ENCODE assay signal across 9 cellular contexts in genomic region chr4:184400375-184400870, GRCh38.
DNase-seq lines count a peak whose midpoint lies in the region; ATAC-seq and TF ChIP-seq lines count a peak whose summit lies in the region.
"Had no signal": no experiment of that assay in that cellular context is flagged by ENCODE, and none has a peak within 500 bp of the region (broad histone marks: within the 10 kb centered on the region; RNA-seq: fewer than 3 reads in every experiment).

No MANE protein-coding gene starts in this region.

- BruUV-seq in A673 (replicated peaks; lab: Mats Ljungman, UMichigan) (no TSS peak), mammary epithelial cell (replicated peaks; lab: Mats Ljungman, UMichigan) (no TSS peak)

- H3K4me2 ChIP-seq in mammary epithelial cell (ENCODE audit: insufficient read depth, low read depth, low read length), result peak overlapping the region; percentile 57

- TF ChIP-seq CTCF in A673 (conservative IDR thresholded peaks at IDR 0.05; ENCODE audit: low read depth, low read length), result no peak
- TF ChIP-seq CTCF in mammary epithelial cell (conservative IDR thresholded peaks at IDR 0.05 in 1 of 2, IDR thresholded peaks at IDR 0.05 in 1 of 2; ENCODE audit: extremely low read depth in 1 of 2, insufficient read depth in 1 of 2, low read depth in 1 of 2, low read length in 2 of 2), result peak; percentile 28 to 41
- TF ChIP-seq CTCF in left lung (IDR thresholded peaks at IDR 0.05), result no peak

- H3K4me3 ChIP-seq in A673 (ENCODE audit: low read depth, low read length, poor library complexity, severe bottlenecking) (no peak overlapping the region), mammary epithelial cell (replicated peaks in 1 of 3; ENCODE audit: insufficient read depth in 1 of 3, low read depth in 2 of 3, low read length in 3 of 3) (no peak overlapping the region), left lung (no peak overlapping the region)

- ATAC-seq in left lung (peak; percentile 58), GM18511 (IDR thresholded peaks at IDR 0.05; ENCODE audit: unreplicated experiment) (no peak)

- H3K4me1 ChIP-seq in A673 (ENCODE audit: insufficient read depth, low read length, poor library complexity, severe bottlenecking), result peaks cover 26% of the 10 kb centered on the region
- peaks cover 29% of the 10 kb centered on the region for H3K4me1 ChIP-seq in mammary epithelial cell (ENCODE audit: insufficient read depth, low read length)
- peaks cover 8 to 48% of the 10 kb centered on the region in 2 donors for H3K4me1 ChIP-seq in left lung

- 21% methylated on average over 7 of the region's 7 CpGs for WGBS in mammary epithelial cell (ENCODE audit: low coverage, missing lambda C conversion rate)

- H3K27ac ChIP-seq in A673 (ENCODE audit: low read depth, low read length, poor library complexity, severe bottlenecking), result peak overlapping the region; percentile 32
- peak overlapping the region; percentile 89 for H3K27ac ChIP-seq in mammary epithelial cell (ENCODE audit: insufficient read depth, low read depth, low read length)
- H3K27ac ChIP-seq in left lung, result peak overlapping the region in 1 of 2 donors; percentile 34

- H3K27me3 ChIP-seq in A673 (replicated peaks; ENCODE audit: insufficient read depth, low read depth, low read length, poor library complexity), result no peaks in the 10 kb centered on the region
- no peaks in the 10 kb centered on the region for H3K27me3 ChIP-seq in mammary epithelial cell (ENCODE audit: insufficient read depth, low read length)
- H3K27me3 ChIP-seq in left lung, result no peaks in the 10 kb centered on the region

- dilution Hi-C loops in mammary epithelial cell (cut with HindIII; ENCODE audit: low sequenced_read_pairs), result no loop called here

- no peaks in the 10 kb centered on the region for H3K79me2 ChIP-seq in mammary epithelial cell (ENCODE audit: insufficient read depth, low read length)

- H3K9me3 ChIP-seq in A673 (ENCODE audit: low read depth, low read length, poor library complexity, severe bottlenecking), result no peaks in the 10 kb centered on the region
- no peaks in the 10 kb centered on the region for H3K9me3 ChIP-seq in mammary epithelial cell (replicated peaks; ENCODE audit: insufficient read depth, low read length)
- no peaks in the 10 kb centered on the region for H3K9me3 ChIP-seq in left lung

- POLR2A ChIA-PET in A673 (lab: Charles Lee; ENCODE audit: low non-redundant PET), result no interaction called here

- CTCF ChIA-PET in A673 (lab: Charles Lee) (no interaction called here), mammary epithelial cell (lab: Charles Lee; ENCODE audit: low non-redundant PET) (no interaction called here)

- H3K36me3 ChIP-seq in A673 (ENCODE audit: insufficient read depth, low read length, poor library complexity, severe bottlenecking), result peaks cover 7% of the 10 kb centered on the region
- peaks cover 10% of the 10 kb centered on the region for H3K36me3 ChIP-seq in mammary epithelial cell (ENCODE audit: insufficient read depth, low read length)
- H3K36me3 ChIP-seq in left lung, result peaks cover 0 to 71% of the 10 kb centered on the region in 2 donors

- H2AFZ ChIP-seq in mammary epithelial cell (ENCODE audit: low read depth, low read length), result no peak overlapping the region

- DNase-seq in A673 (ENCODE audit: low spot score), result peak; percentile 58
- DNase-seq in HT1080 (ENCODE audit: low read depth), result peak; percentile 71
- DNase-seq in mammary epithelial cell, result peak; percentile 92
- no peak for DNase-seq in left lung
- DNase-seq in DMS53 (lab: John Stamatoyannopoulos, UW), result no peak
- no peak for DNase-seq in SKM-1 (lab: John Stamatoyannopoulos, UW; ENCODE audit: unreplicated experiment)
- no peak for DNase-seq in DMS79 (lab: John Stamatoyannopoulos, UW)
- DNase-seq: NCI-H2081 treated with DMSO at 0.1 percent for 48 hours had no signal

- H3K9ac ChIP-seq in mammary epithelial cell (ENCODE audit: insufficient read depth, low read length), result peak overlapping the region; percentile 64

- no peaks in the 10 kb centered on the region for H4K20me1 ChIP-seq in mammary epithelial cell (ENCODE audit: insufficient read depth, low read length)

- in situ Hi-C loops in mammary epithelial cell (cut with MboI; ENCODE audit: low sequenced_read_pairs in 2 of 2), result no loop called here

- intact Hi-C loops in A673 (cut with micrococcal nuclease; ENCODE audit: unreplicated experiment) (loop anchor here (1.0 kb wide), 1 partner anchor 30 kb away; no protein-coding TSS in a partner anchor), mammary epithelial cell (cut with micrococcal nuclease) (loop anchor here (1.0 to 10.0 kb wide), 7 partner anchors 16 to 334 kb away; partner anchors contain the start of genes CASP3, CENPU, IRF2 and PRIMPOL), left lung (cut with DNase I) (no loop called here)

Comparison
In these comparisons a context has a peak if more than half of its experiments do, and no peak if none do; other contexts are left out.
1. DNase-seq: peak in A673 (single experiment), HT1080 (single experiment) and mammary epithelial cell (single experiment); none in left lung (0 of 2), DMS53 (single experiment), SKM-1 (single experiment) and DMS79 (single experiment).
2. CTCF ChIP-seq: peak in mammary epithelial cell (2 of 2); none in A673 (single experiment) and left lung (0 of 2).
3. intact Hi-C loops: an anchor here in A673 (1.0 kb wide) and mammary epithelial cell (1.0 to 10.0 kb wide); none called in left lung.